In the genomic region with DNA sequence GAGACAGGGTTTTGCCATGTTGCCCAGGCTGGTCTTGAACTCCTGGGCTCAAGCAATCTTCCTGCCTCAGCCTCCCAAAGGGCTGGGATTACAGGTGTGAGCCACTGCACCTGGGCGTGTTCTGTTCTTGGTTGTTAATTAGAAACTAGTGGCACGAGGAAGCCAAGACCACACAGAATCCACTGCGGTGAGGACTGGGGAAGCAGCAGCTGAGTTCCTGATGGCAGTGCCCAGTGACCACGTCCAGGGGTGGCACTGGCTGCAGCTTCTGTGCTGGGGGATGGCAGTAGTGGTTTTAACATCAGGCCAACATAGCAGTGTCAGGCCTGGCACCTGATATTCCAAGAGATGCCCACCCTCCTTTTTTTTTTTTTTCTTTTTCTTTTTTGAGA, we compare ENCODE assay signal across 19 cellular contexts.
"Had no signal": no experiment of that assay in that cellular context is flagged by ENCODE, and none has a peak within 500 bp of the region (broad histone marks: within the 10 kb centered on the region; RNA-seq: fewer than 3 reads in every experiment).

No MANE protein-coding gene starts in this region.

- H3K9me3 ChIP-seq: left lung, neutrophil, psoas muscle, testis, tibial nerve, upper lobe of right lung had no signal

- H3K4me3 Mint-ChIP-seq: stimulated activated naive B cell treated with anti-CD40 and anti-IgM and Interleukin-4, amounts not matched to agents 10 μg/mL and 1 μg/mL and 100 μg/mL, for 72 hours; stimulated activated naive CD8-positive, alpha-beta T cell treated with anti-CD3 and anti-CD28 coated beads, Interleukin-15, amount 100 ng/mL, for 72 hours had no signal

- H3K27ac ChIP-seq: left lung, neutrophil, psoas muscle, testis, tibial nerve, upper lobe of right lung had no signal

- DNase-seq: cortex of kidney; dorsolateral prefrontal cortex; effector CD8-positive, alpha-beta T cell; islet precursor cell; left lung; mesendoderm; naive thymus-derived CD8-positive, alpha-beta T cell; psoas muscle; stimulated activated CD4-positive, alpha-beta T cell treated with anti-CD3 and anti-CD28 coated beads, Interleukin-2, amount 100 ng/mL, for 24 hours; stimulated activated CD4-positive, alpha-beta T cell treated with anti-CD3 and anti-CD28 coated beads, Interleukin-4, amount 100 ng/mL, for 4 hours; stimulated activated naive B cell treated with anti-CD40 and anti-IgM and Interleukin-4, amounts not matched to agents 10 μg/mL and 1 μg/mL and 100 μg/mL, for 72 hours; stimulated activated naive CD8-positive, alpha-beta T cell treated with anti-CD3 and anti-CD28 coated beads, Interleukin-15, amount 100 ng/mL, for 72 hours; testis; upper lobe of right lung had no signal

- H3K4me1 ChIP-seq: psoas muscle had no signal

- ATAC-seq: esophagus mucosa; left lung; naive thymus-derived CD8-positive, alpha-beta T cell; sciatic nerve; stimulated activated naive B cell treated with anti-CD40 and anti-IgM and Interleukin-4, amounts not matched to agents 10 μg/mL and 1 μg/mL and 100 μg/mL, for 72 hours; stimulated activated naive CD8-positive, alpha-beta T cell treated with anti-CD3 and anti-CD28 coated beads, Interleukin-15, amount 100 ng/mL, for 72 hours; upper lobe of right lung had no signal

- H3K36me3 Mint-ChIP-seq: stimulated activated naive B cell treated with anti-CD40 and anti-IgM and Interleukin-4, amounts not matched to agents 10 μg/mL and 1 μg/mL and 100 μg/mL, for 72 hours had no signal

- FAIRE-seq: frontal cortex had no signal

- H3K27ac Mint-ChIP-seq: stimulated activated naive B cell treated with anti-CD40 and anti-IgM and Interleukin-4, amounts not matched to agents 10 μg/mL and 1 μg/mL and 100 μg/mL, for 72 hours had no signal

- H3K27me3 ChIP-seq: testis had no signal

- H3K4me3 ChIP-seq: dorsolateral prefrontal cortex, left lung, psoas muscle, testis, tibial nerve, upper lobe of right lung had no signal

- H3K9me3 Mint-ChIP-seq: naive thymus-derived CD8-positive, alpha-beta T cell; stimulated activated naive CD8-positive, alpha-beta T cell treated with anti-CD3 and anti-CD28 coated beads, Interleukin-15, amount 100 ng/mL, for 72 hours had no signal

- H3K36me3 ChIP-seq: left lung, neutrophil, tibial nerve, upper lobe of right lung had no signal
